21 cellular contexts compared by ENCODE assay signal in the genomic region with DNA sequence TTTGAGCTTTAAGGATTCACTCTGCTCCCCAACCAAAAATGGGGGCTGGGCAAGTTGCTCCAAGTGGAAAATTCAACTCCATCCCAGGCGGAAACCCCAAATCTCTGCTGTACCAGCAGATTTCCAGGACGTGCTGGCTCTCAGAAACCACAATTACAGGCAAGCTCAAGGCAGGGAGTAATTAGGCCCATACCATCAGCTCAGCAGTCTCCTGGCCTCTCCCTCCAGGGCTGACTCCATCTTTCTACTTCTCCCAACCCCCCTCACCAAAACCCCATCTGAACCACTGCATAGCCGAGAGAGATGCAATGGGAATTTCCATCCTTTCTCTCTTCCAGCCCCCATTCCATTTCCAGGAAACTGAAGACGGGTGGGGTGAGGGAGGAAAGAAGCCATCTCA. TPM values are rescaled to one million over a fixed set of nuclear protein-coding genes. Genes with fewer than 3 reads are reported as not detected.
DNase-seq lines count a peak whose midpoint lies in the region; ATAC-seq, FAIRE-seq and TF ChIP-seq lines count a peak whose summit lies in the region.
"Had no signal": no experiment of that assay in that cellular context is flagged by ENCODE, and none has a peak within 500 bp of the region (broad histone marks: within the 10 kb centered on the region; RNA-seq: fewer than 3 reads in every experiment).

No MANE protein-coding gene starts in this region.

- peaks cover 4% of the 10 kb centered on the region; the same call in 1 of the 2 replicates for H3K79me2 ChIP-seq in H9 (ENCODE audit: insufficient read depth, low read length)
- H3K79me2 ChIP-seq in H1 (ENCODE audit: control insufficient read depth in 1 of 2, insufficient read depth in 2 of 2, low read length in 2 of 2), result peaks cover 6 to 71% of the 10 kb centered on the region in 2 experiments; a peak in 3 of 4 replicates
- H3K79me2 ChIP-seq in mesendoderm (ENCODE audit: control insufficient read depth, insufficient read depth, low read length), result peaks cover 3% of the 10 kb centered on the region

- H3K79me1 ChIP-seq in H9 (ENCODE audit: insufficient read depth, low read depth, low read length, poor library complexity, severe bottlenecking) (no peaks in the 10 kb centered on the region), H1 (ENCODE audit: low read depth, low read length) (peaks cover 6% of the 10 kb centered on the region), mesendoderm (ENCODE audit: low read length) (peaks cover 24% of the 10 kb centered on the region)

- CTCF ChIA-PET in H1 (lab: Charles Lee; ENCODE audit: partially characterized antibody), result interaction anchor here (0.7 to 2.0 kb wide), 5 partner anchors 12 to 192 kb away, joined by 3 to 6 read pairs (median 5); no protein-coding TSS in a partner anchor

- H3K4me2 ChIP-seq in H9 (ENCODE audit: insufficient read depth, insufficient read length, low read length) (no peak overlapping the region), H1 (ENCODE audit: insufficient read depth in 1 of 2, low read depth in 2 of 2, low read length in 2 of 2) (peak overlapping the region in 1 of 2 experiments; percentile 30; a peak in 1 of 4 replicates), mesendoderm (ENCODE audit: low read length) (no peak overlapping the region)

- H2BK120ac ChIP-seq in H9 (ENCODE audit: low read depth, low read length, poor library complexity, severe bottlenecking) (no peak overlapping the region), H1 (replicated peaks; ENCODE audit: low read depth, low read length) (no peak overlapping the region), mesendoderm (ENCODE audit: low read depth, low read length) (no peak overlapping the region)

- intact Hi-C loops in spleen (cut with DNase I; ENCODE audit: low total_unique reads), result no loop called here

- H3K18ac ChIP-seq in H9 (ENCODE audit: insufficient read length, low read depth, low read length) (no peak overlapping the region), H1 (ENCODE audit: extremely low read depth, low read length) (no peak overlapping the region), mesendoderm (ENCODE audit: low read length) (peak overlapping the region; percentile 57)

- POLR2A ChIA-PET in H1 (lab: Charles Lee; ENCODE audit: partially characterized antibody), result interaction anchor here (1.0 to 1.2 kb wide), 3 partner anchors 8 to 28 kb away, joined by 3 to 5 read pairs (median 3); no protein-coding TSS in a partner anchor

- H3K4me1 ChIP-seq in H9 (ENCODE audit: insufficient read depth, low read length) (peaks cover 15% of the 10 kb centered on the region), H1 (replicated peaks in 1 of 4; ENCODE audit: control insufficient read depth in 3 of 4, insufficient read depth in 4 of 4, low read length in 3 of 4) (peaks cover 4 to 29% (median 18%) of the 10 kb centered on the region in 4 experiments; a peak in 6 of 7 replicates), mesendoderm (ENCODE audit: control insufficient read depth, low read depth, low read length) (peaks cover 13% of the 10 kb centered on the region), spleen (peaks cover 0 to 19% (median 2%) of the 10 kb centered on the region in 6 donors)

- H3K4me3 ChIP-seq in H1 (ENCODE audit: extremely low read depth in 1 of 4, insufficient read depth in 2 of 4, low read depth in 3 of 4, low read length in 4 of 4) (no peak overlapping the region), mesendoderm (ENCODE audit: low read length) (no peak overlapping the region), spleen (no peak overlapping the region)
- H3K4me3 ChIP-seq: BLaER1 treated with 17β-estradiol and CSF1 and Interleukin-3, amounts not matched to agents 10 nM and 100 nM had no signal

- TF ChIP-seq EP300 in H1 (IDR thresholded peaks at IDR 0.05; ENCODE audit: borderline replicate concordance in 1 of 2, low read depth in 2 of 2, low read length in 2 of 2), result no peak

- H3K36me3 ChIP-seq in H1 (ENCODE audit: control insufficient read depth in 2 of 4, insufficient read depth in 4 of 4, low read length in 3 of 4), result no peaks in the 10 kb centered on the region
- no peaks in the 10 kb centered on the region for H3K36me3 ChIP-seq in mesendoderm (ENCODE audit: control insufficient read depth, insufficient read depth, low read length)
- no peaks in the 10 kb centered on the region for H3K36me3 ChIP-seq in spleen

- no peak overlapping the region for H2BK5ac ChIP-seq in H9 (ENCODE audit: insufficient read length, low read length)
- no peak overlapping the region; the same call in 1 of the 2 replicates for H2BK5ac ChIP-seq in H1 (ENCODE audit: low read depth, low read length)
- no peak overlapping the region for H2BK5ac ChIP-seq in mesendoderm (ENCODE audit: low read length)

- FAIRE-seq in H1 (lab: Jason Lieb, UNC), result no peak
- FAIRE-seq: GM12891 had no signal

- H3T11ph ChIP-seq in H9 (ENCODE audit: low read length), result no peak overlapping the region

- no CpG with 5 or more reads among the region's 4 CpGs for WGBS in H9 (ENCODE audit: extremely low coverage, insufficient read length, low lambda C conversion rate)
- 88% methylated on average over 4 of the region's 4 CpGs; no CpG with 5 or more reads in 1 of the 2 experiments for WGBS in H1 (ENCODE audit: extremely low coverage in 1 of 2, insufficient coverage in 1 of 2, insufficient read length in 1 of 2, insufficient replicate concordance in 2 of 2, low coverage in 1 of 2, low lambda C conversion rate in 2 of 2, missing lambda C conversion rate in 1 of 2), 2 experiments
- no CpG with 5 or more reads among the region's 4 CpGs for WGBS in mesendoderm (ENCODE audit: extremely low coverage, insufficient coverage, low lambda C conversion rate)
- 59 to 80% (median 75%) methylated on average over 4 of the region's 4 CpGs for WGBS in spleen, 5 donors

- no peak overlapping the region for H3K56ac ChIP-seq in H9 (ENCODE audit: insufficient read length, low read depth, low read length)
- no peak overlapping the region for H3K56ac ChIP-seq in H1 (replicated peaks; ENCODE audit: insufficient read length, low read depth, low read length)
- H3K56ac ChIP-seq in mesendoderm (ENCODE audit: low read length), result no peak overlapping the region

- no peak for DNase-seq in H9
- peak in 1 of 2 experiments; percentile 41 for DNase-seq in H1 (ENCODE audit: low read depth in 1 of 2, low spot score in 2 of 2)
- peak; percentile 35 for DNase-seq in mesendoderm
- DNase-seq in spleen, result no peak
- no peak for DNase-seq in LoVo (ENCODE audit: low spot score)
- no peak for DNase-seq in NCI-H446 (lab: John Stamatoyannopoulos, UW)
- DNase-seq: Calu3; CD8-positive, alpha-beta T cell; HCEC 1CT; Kasumi-1; MM.1S; NCI-H1092; NCI-H2081; NCI-H526; PC-3; SIG-M5 had no signal

- TF ChIP-seq POLR2A in H1 (IDR thresholded peaks at IDR 0.05; ENCODE audit: control extremely low read depth in 1 of 2, low read depth in 2 of 2, low read length in 2 of 2) (no peak), spleen (IDR thresholded peaks at IDR 0.05) (no peak)

- H4K8ac ChIP-seq in H9 (replicated peaks; ENCODE audit: insufficient read length, low read depth, low read length) (no peak overlapping the region), H1 (ENCODE audit: extremely low read depth, insufficient read depth, low read length) (no peak overlapping the region; the same call in 1 of the 2 replicates), mesendoderm (ENCODE audit: low read depth, low read length) (no peak overlapping the region)

- H3K4me1 Mint-ChIP-seq in H9, result peaks cover 47 to 59% of the 10 kb centered on the region in 2 experiments
- H3K4me1 Mint-ChIP-seq: IgD-negative memory B cell had no signal

- ATAC-seq in HG03097 (IDR thresholded peaks at IDR 0.05; ENCODE audit: low FRiP score, unreplicated experiment), result no peak
- ATAC-seq: CD8-positive, alpha-beta T cell; PC-3 had no signal

- peak overlapping the region in 2 of 3 experiments; percentile 75 to 84; a peak in 3 of 7 replicates for H3K27ac Mint-ChIP-seq in H9
- H3K27ac Mint-ChIP-seq: CD8-positive, alpha-beta T cell; IgD-negative memory B cell had no signal

- H3K4ac ChIP-seq in H9 (ENCODE audit: low read depth, low read length) (no peak overlapping the region), H1 (replicated peaks; ENCODE audit: insufficient read length, low read depth, low read length) (no peak overlapping the region), mesendoderm (ENCODE audit: low read depth, low read length) (no peak overlapping the region)

- H3K9me3 ChIP-seq in H9 (ENCODE audit: control insufficient read depth, low read depth, low read length) (no peaks in the 10 kb centered on the region), H1 (ENCODE audit: insufficient read depth in 2 of 2, low read depth in 1 of 2, low read length in 1 of 2) (no peaks in the 10 kb centered on the region), spleen (no peaks in the 10 kb centered on the region)
- H3K9me3 ChIP-seq: BLaER1 treated with 17β-estradiol and CSF1 and Interleukin-3, amounts not matched to agents 10 nM and 100 nM had no signal

- H2BK12ac ChIP-seq in H9 (ENCODE audit: insufficient read length, low read depth, low read length) (no peak overlapping the region), H1 (ENCODE audit: low read depth, low read length) (peak overlapping the region; percentile 7; the same call in 1 of the 2 replicates)

- no peak overlapping the region for H3K14ac ChIP-seq in H9 (ENCODE audit: insufficient read depth, low read length)
- no peak overlapping the region for H3K14ac ChIP-seq in H1 (ENCODE audit: insufficient read length)

- H3K23ac ChIP-seq in H9 (ENCODE audit: insufficient read length, low read depth, low read length) (no peak overlapping the region), H1 (ENCODE audit: insufficient read length) (no peak overlapping the region), mesendoderm (ENCODE audit: low read length) (no peak overlapping the region)

- H3K27me3 ChIP-seq in H9 (ENCODE audit: insufficient read depth, low read length) (no peaks in the 10 kb centered on the region), H1 (replicated peaks in 1 of 4; ENCODE audit: control insufficient read depth in 3 of 4, extremely low read depth in 1 of 4, insufficient read depth in 3 of 4, low read length in 3 of 4) (no peaks in the 10 kb centered on the region), mesendoderm (ENCODE audit: insufficient read depth, low read length, poor library complexity) (no peaks in the 10 kb centered on the region), spleen (replicated peaks in 1 of 7) (no peaks in the 10 kb centered on the region)
- H3K27me3 ChIP-seq: BLaER1 treated with 17β-estradiol and CSF1 and Interleukin-3, amounts not matched to agents 10 nM and 100 nM had no signal

- H3K27ac ChIP-seq in H9 (ENCODE audit: insufficient read length, low read depth, low read length), result no peak overlapping the region
- H3K27ac ChIP-seq in H1 (ENCODE audit: low read depth, low read length), result no peak overlapping the region
- H3K27ac ChIP-seq in mesendoderm (ENCODE audit: low read depth, low read length), result no peak overlapping the region
- H3K27ac ChIP-seq in spleen, result peak overlapping the region in 5 of 8 donors; percentile 0 to 47 (median 25)
- H3K27ac ChIP-seq: BLaER1 treated with 17β-estradiol and CSF1 and Interleukin-3, amounts not matched to agents 10 nM and 100 nM; RWPE1 had no signal

- H4K20me1 ChIP-seq in H9 (ENCODE audit: control insufficient read depth, insufficient read depth, insufficient read length) (no peaks in the 10 kb centered on the region), H1 (replicated peaks in 1 of 2; ENCODE audit: control insufficient read depth in 1 of 2, insufficient read depth in 2 of 2, low read length in 2 of 2) (peaks cover 4 to 16% of the 10 kb centered on the region in 2 experiments)

- H4K91ac ChIP-seq in H9 (ENCODE audit: insufficient read length, low read depth, low read length) (no peak overlapping the region), H1 (replicated peaks; ENCODE audit: insufficient read length, low read length) (no peak overlapping the region)

- no peaks in the 10 kb centered on the region for H3K36me3 Mint-ChIP-seq in H9 (ENCODE audit: insufficient read depth in 1 of 3, low read depth in 3 of 3)
- H3K36me3 Mint-ChIP-seq: CD8-positive, alpha-beta T cell; IgD-negative memory B cell had no signal

- H3K27me3 Mint-ChIP-seq in H9 (ENCODE audit: low read depth), result no peaks in the 10 kb centered on the region

- H2BK20ac ChIP-seq in H9 (ENCODE audit: low read depth, low read length, poor library complexity, severe bottlenecking) (no peak overlapping the region), H1 (ENCODE audit: low read length) (no peak overlapping the region)

- H2AFZ ChIP-seq in H9 (ENCODE audit: low read length) (no peak overlapping the region), H1 (ENCODE audit: low read length) (no peak overlapping the region)

- no peaks in the 10 kb centered on the region for H3K23me2 ChIP-seq in H9 (ENCODE audit: insufficient read length, low read depth, low read length, poor library complexity, severe bottlenecking)
- no peaks in the 10 kb centered on the region for H3K23me2 ChIP-seq in H1 (ENCODE audit: low read depth, low read length)

- no peak overlapping the region for H3K9ac ChIP-seq in H9 (ENCODE audit: extremely low read depth, insufficient read length, low read length)
- peak overlapping the region in 1 of 4 experiments; percentile 18; a peak in 1 of 7 replicates for H3K9ac ChIP-seq in H1 (replicated peaks in 1 of 4; ENCODE audit: extremely low read depth in 1 of 4, low read depth in 3 of 4, low read length in 3 of 4)
- no peak overlapping the region for H3K9ac ChIP-seq in mesendoderm (ENCODE audit: low read length)
- H3K9ac ChIP-seq: BLaER1 treated with 17β-estradiol and CSF1 and Interleukin-3, amounts not matched to agents 10 nM and 100 nM had no signal

- H4K5ac ChIP-seq in H9 (ENCODE audit: insufficient read length, low read depth, low read length), result no peak overlapping the region
- H4K5ac ChIP-seq in H1 (ENCODE audit: insufficient read length, low read depth, low read length), result no peak overlapping the region
- H4K5ac ChIP-seq in mesendoderm (ENCODE audit: low read length), result no peak overlapping the region

- no peak overlapping the region for H3K4me3 Mint-ChIP-seq in H9
- H3K4me3 Mint-ChIP-seq: CD8-positive, alpha-beta T cell; IgD-negative memory B cell had no signal

- no peaks in the 10 kb centered on the region for H3K9me3 Mint-ChIP-seq in H9
- H3K9me3 Mint-ChIP-seq: CD8-positive, alpha-beta T cell; IgD-negative memory B cell had no signal

- TF ChIP-seq RAD21 in H1 (IDR thresholded peaks at IDR 0.05 in 1 of 2, conservative IDR thresholded peaks at IDR 0.05 in 1 of 2; ENCODE audit: low read depth in 2 of 2, low read length in 2 of 2), result no peak

- no peak overlapping the region for H2BK15ac ChIP-seq in H9 (ENCODE audit: low read depth, low read length)
- no peak overlapping the region for H2BK15ac ChIP-seq in H1 (ENCODE audit: low read length)
- H2BK15ac ChIP-seq in mesendoderm (replicated peaks; ENCODE audit: low read depth), result no peak overlapping the region

- no peak for TF ChIP-seq CTCF in H9 (conservative IDR thresholded peaks at IDR 0.05)
- no peak for TF ChIP-seq CTCF in H1 (IDR thresholded peaks at IDR 0.05; ENCODE audit: control extremely low read depth in 1 of 3, insufficient read depth in 1 of 3, low read depth in 1 of 3, low read length in 3 of 3)
- no peak for TF ChIP-seq CTCF in spleen (IDR thresholded peaks at IDR 0.05 in 8 of 11, conservative IDR thresholded peaks at IDR 0.05 in 3 of 11)

- H2AK5ac ChIP-seq in H9 (ENCODE audit: insufficient read length, low read length) (no peak overlapping the region), H1 (ENCODE audit: low read depth, low read length) (no peak overlapping the region; the same call in 1 of the 2 replicates), mesendoderm (ENCODE audit: low read length) (no peak overlapping the region)

RNA-seq across cellular contexts. Expression of a gene that starts 41.3 kb away (rescaled TPM):
- 38.1 and 41.1 TPM in 2 replicates for total RNA-seq in H9 (2021)
- 32.4 and 33.1 TPM in 2 replicates for total RNA-seq in H1 (2021; fragmentation: NEBNext Ultra II Directional; extraction: Animal tissue kit (Norgen Biotek cat#: 25700))
- 19.9 and 23.1 TPM in 2 replicates for polyA plus RNA-seq in H1 (2011; rRNA removed)
- 17.8 TPM for polyA plus RNA-seq in H1 (2011; cell fraction: cytosol; rRNA removed)
- polyA plus RNA-seq in H1 (2011; cell fraction: nucleus; rRNA removed), result 85.7 TPM
- polyA plus RNA-seq in H1 (2012, experiment 1 of 2), result 20.6 to 25.7 TPM (median 23.4 TPM) in 4 replicates
- polyA plus RNA-seq in H1 (2012, experiment 2 of 2), result 9.4 TPM
- polyA plus RNA-seq in H1 (2013, experiment 1 of 2), result 12.1 TPM
- polyA plus RNA-seq in H1 (2013, experiment 2 of 2), result 10.9 TPM
- polyA minus RNA-seq in H1 (2011; rRNA and poly(A)+ RNA removed), result 33.6 and 49.1 TPM in 2 replicates
- polyA minus RNA-seq in H1 (2011; cell fraction: cytosol; rRNA and poly(A)+ RNA removed), result 20.3 TPM
- polyA minus RNA-seq in H1 (2011; cell fraction: nucleus; rRNA and poly(A)+ RNA removed), result 55.4 TPM
- polyA plus RNA-seq in mesendoderm (2013, experiment 1 of 2), result 12.0 TPM
- 12.5 TPM for polyA plus RNA-seq in mesendoderm (2013, experiment 2 of 2)
- 10 to 100 TPM; 28.4 to 65.3 (median 45.5) TPM for total RNA-seq in spleen
- polyA plus RNA-seq in spleen, result 10 to 100 TPM in 1 of 3 donors, 1 to 10 TPM in 2; 3.4 to 10.2 (median 3.4) TPM

Comparison
In these comparisons a context has a peak if more than half of its experiments do, and no peak if none do; other contexts are left out.
1. H3K27ac ChIP-seq: peak in spleen (5 of 8); none in H9 (single experiment), H1 (single experiment) and mesendoderm (single experiment).